1 cellular context compared by ENCODE assay signal in genomic region chr19:35828694-35829301, GRCh38.
A peak's percentile ranks its signal among the peaks of the same experiment; 100 is the strongest.
TF ChIP-seq lines count a peak whose summit lies in the region.

No MANE protein-coding gene starts in this region.

TF ChIP-seq in HepG2, 621 proteins besides CTCF, POLR2A, EP300 and RAD21 (continued from another document and continues in another):
- peak; percentile 90; the same call in 1 of the 2 replicates for TF ChIP-seq ZNF280B (CRISPR knock-in tag; IDR thresholded peaks at IDR 0.05; ENCODE audit: borderline replicate concordance)
- no peak for TF ChIP-seq ZNF768 (CRISPR knock-in tag; IDR thresholded peaks at IDR 0.05)
- peak; percentile 94 for TF ChIP-seq IKZF4 (CRISPR knock-in tag; IDR thresholded peaks at IDR 0.05; ENCODE audit: borderline replicate concordance, low read depth, not compliant biosample characterization)
- no peak for TF ChIP-seq ZNF839 (CRISPR knock-in tag; IDR thresholded peaks at IDR 0.05; ENCODE audit: borderline replicate concordance)
- no peak for TF ChIP-seq ZNF34 (CRISPR knock-in tag; IDR thresholded peaks at IDR 0.05; ENCODE audit: borderline replicate concordance)
- TF ChIP-seq ZNF337 (CRISPR knock-in tag; IDR thresholded peaks at IDR 0.05; ENCODE audit: borderline replicate concordance, low read depth) = peak; percentile 66; the same call in 1 of the 2 replicates
- TF ChIP-seq HNRNPUL1 (IDR thresholded peaks at IDR 0.05; ENCODE audit: low read depth, low read length) = no peak
- TF ChIP-seq ZNF432 (CRISPR knock-in tag; IDR thresholded peaks at IDR 0.05; ENCODE audit: borderline replicate concordance) = peak; percentile 82; the same call in 1 of the 2 replicates
- peak; percentile 84 for TF ChIP-seq NCOA2 (CRISPR knock-in tag; IDR thresholded peaks at IDR 0.05)
- TF ChIP-seq DNMT1 (CRISPR knock-in tag; IDR thresholded peaks at IDR 0.05) = 0 out of 2 replicates have a peak, but pooled peaks have one; percentile 37
- peak; percentile 77; the same call in 1 of the 2 replicates for TF ChIP-seq BATF2 (CRISPR knock-in tag; IDR thresholded peaks at IDR 0.05)
- peak; percentile 37; the same call in 1 of the 2 replicates for TF ChIP-seq ZMYM3 (CRISPR knock-in tag; IDR thresholded peaks at IDR 0.05)
- no peak for TF ChIP-seq FOXA1 (IDR thresholded peaks at IDR 0.05)
- 0 out of 2 replicates have a peak, but pooled peaks have one; percentile 11 for TF ChIP-seq FOXA1 (CRISPR knock-in tag; IDR thresholded peaks at IDR 0.05)
- peak; percentile 97 for TF ChIP-seq ZNF792 (CRISPR knock-in tag; IDR thresholded peaks at IDR 0.05)
- TF ChIP-seq KAT2B (IDR thresholded peaks at IDR 0.05; ENCODE audit: borderline replicate concordance, low read depth, low read length) = no peak
- no peak for TF ChIP-seq ZNF326 (CRISPR knock-in tag; IDR thresholded peaks at IDR 0.05; ENCODE audit: borderline replicate concordance)
- peak; percentile 99 for TF ChIP-seq BORCS8-MEF2B (CRISPR knock-in tag; IDR thresholded peaks at IDR 0.05)
- TF ChIP-seq ZBTB39 (CRISPR knock-in tag; IDR thresholded peaks at IDR 0.05) = no peak
- TF ChIP-seq ZSCAN21 (CRISPR knock-in tag; IDR thresholded peaks at IDR 0.05; ENCODE audit: borderline replicate concordance) = peak; percentile 96
- no peak for TF ChIP-seq KLF15 (CRISPR knock-in tag; IDR thresholded peaks at IDR 0.05; ENCODE audit: borderline replicate concordance)
- peak; percentile 93; the same call in 1 of the 2 replicates for TF ChIP-seq ZNF891 (CRISPR knock-in tag; IDR thresholded peaks at IDR 0.05)
- 0 out of 2 replicates have a peak, but pooled peaks have one; percentile 49 for TF ChIP-seq ZSCAN5A (CRISPR knock-in tag; IDR thresholded peaks at IDR 0.05; ENCODE audit: borderline replicate concordance)
- TF ChIP-seq HIVEP1 (CRISPR knock-in tag; IDR thresholded peaks at IDR 0.05) = no peak
- TF ChIP-seq NBN (conservative IDR thresholded peaks at IDR 0.05) = no peak
- peak; percentile 96; the same call in 1 of the 2 replicates for TF ChIP-seq ZNF558 (CRISPR knock-in tag; IDR thresholded peaks at IDR 0.05; ENCODE audit: borderline replicate concordance)
- TF ChIP-seq ZNF496 (CRISPR knock-in tag; IDR thresholded peaks at IDR 0.05; ENCODE audit: insufficient replicate concordance) = no peak
- no peak for TF ChIP-seq ZSCAN22 (CRISPR knock-in tag; IDR thresholded peaks at IDR 0.05)
- no peak for TF ChIP-seq HCFC1 (IDR thresholded peaks at IDR 0.05; ENCODE audit: low read depth, low read length)
- peak; percentile 98 for TF ChIP-seq MXD4 (CRISPR knock-in tag; IDR thresholded peaks at IDR 0.05)
- 0 out of 2 replicates have a peak, but pooled peaks have one; percentile 29 for TF ChIP-seq KDM3A (CRISPR knock-in tag; IDR thresholded peaks at IDR 0.05; ENCODE audit: low read depth)
- TF ChIP-seq RXRB (CRISPR knock-in tag; IDR thresholded peaks at IDR 0.05; ENCODE audit: borderline replicate concordance) = peak; percentile 77
- TF ChIP-seq KLF16 (CRISPR knock-in tag; IDR thresholded peaks at IDR 0.05) = peak; percentile 42 to 99; a peak in 2 of 4 replicates
- TF ChIP-seq ATM (IDR thresholded peaks at IDR 0.05; ENCODE audit: borderline replicate concordance) = no peak
- TF ChIP-seq IKZF5 (CRISPR knock-in tag; IDR thresholded peaks at IDR 0.05) = peak; percentile 92; the same call in 1 of the 2 replicates
- no peak for TF ChIP-seq SRF (IDR thresholded peaks at IDR 0.05; ENCODE audit: low read depth, low read length)
- TF ChIP-seq ZNF790 (CRISPR knock-in tag; IDR thresholded peaks at IDR 0.05; ENCODE audit: borderline replicate concordance) = 0 out of 2 replicates have a peak, but pooled peaks have one; percentile 38
- TF ChIP-seq ZNF451 (CRISPR knock-in tag; IDR thresholded peaks at IDR 0.05) = 0 out of 2 replicates have a peak, but pooled peaks have one; percentile 82
- TF ChIP-seq ZNF546 (CRISPR knock-in tag; conservative IDR thresholded peaks at IDR 0.05) = peak; percentile 79; the same call in 1 of the 2 replicates
- TF ChIP-seq NCOA1 (CRISPR knock-in tag; IDR thresholded peaks at IDR 0.05) = no peak
- no peak; the same call in 1 of the 2 replicates for TF ChIP-seq SNAPC4 (CRISPR knock-in tag; IDR thresholded peaks at IDR 0.05)
- TF ChIP-seq FOSL1 (CRISPR knock-in tag; IDR thresholded peaks at IDR 0.05; ENCODE audit: borderline replicate concordance) = no peak
- peak; percentile 92 for TF ChIP-seq POGK (CRISPR knock-in tag; conservative IDR thresholded peaks at IDR 0.05)
- TF ChIP-seq ZNF510 (CRISPR knock-in tag; IDR thresholded peaks at IDR 0.05; ENCODE audit: low read depth) = 0 out of 2 replicates have a peak, but pooled peaks have one; percentile 57
- peak; percentile 96 for TF ChIP-seq ZNF879 (CRISPR knock-in tag; IDR thresholded peaks at IDR 0.05)
- no peak for TF ChIP-seq GMEB1 (CRISPR knock-in tag; IDR thresholded peaks at IDR 0.05; ENCODE audit: borderline replicate concordance)
- TF ChIP-seq ZNF362 (CRISPR knock-in tag; IDR thresholded peaks at IDR 0.05; ENCODE audit: borderline replicate concordance) = no peak
